Comparison of ENCODE assay signal across 8 cellular contexts in the genomic region with DNA sequence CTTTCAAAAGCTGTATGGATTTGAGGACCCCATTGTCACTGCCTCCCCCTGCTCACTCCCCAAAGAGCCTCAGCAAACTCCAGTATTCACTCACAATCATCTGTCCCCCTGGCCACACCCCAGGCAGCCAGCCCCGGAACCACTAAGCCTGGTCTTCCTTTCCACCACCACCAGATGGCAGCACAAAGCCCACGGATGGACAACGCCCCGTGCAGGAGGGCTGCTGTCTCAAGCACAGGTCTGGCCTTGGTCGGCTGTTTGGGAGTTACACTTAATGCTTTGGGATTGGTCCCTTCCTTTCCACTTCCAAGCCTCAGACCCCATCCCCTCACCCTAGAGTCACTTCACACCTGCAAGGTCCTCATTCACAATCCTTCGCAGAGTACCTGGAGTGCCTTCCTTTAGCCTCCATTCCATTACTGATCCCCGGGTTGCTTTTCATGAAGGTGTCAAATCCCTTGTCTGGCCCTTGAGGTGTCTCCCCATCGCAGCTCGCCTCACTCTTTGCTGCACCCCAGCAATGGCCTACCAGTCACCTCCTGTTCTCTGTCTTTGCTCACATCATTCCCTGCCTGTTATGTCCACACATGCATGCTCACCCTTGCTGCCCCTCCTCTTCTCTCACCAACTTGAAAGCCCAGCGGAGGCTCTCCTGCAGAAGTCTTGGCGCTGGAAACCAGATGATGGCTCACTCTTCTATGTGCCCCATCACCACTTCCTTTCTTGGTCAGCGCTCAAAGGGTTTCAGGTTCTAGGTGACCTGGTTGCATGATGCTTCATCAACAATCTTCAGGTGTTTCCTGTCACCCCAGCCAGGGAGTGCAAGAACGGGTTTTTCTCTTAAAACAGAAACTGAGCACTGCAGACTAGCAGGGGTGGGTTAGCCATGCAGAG. TPM values are rescaled to one million over a fixed set of nuclear protein-coding genes. Genes with fewer than 3 reads are reported as not detected.
DNase-seq lines count a peak whose midpoint lies in the region; ATAC-seq and TF ChIP-seq lines count a peak whose summit lies in the region.

No MANE protein-coding gene starts in this region.

- H3K36me3 ChIP-seq in hepatocyte (replicated peaks; ENCODE audit: insufficient read depth, low read depth): no peaks in the 10 kb centered on the region

- H3K79me2 ChIP-seq in hepatocyte: no peaks in the 10 kb centered on the region

- DNase-seq in NCI-H1436 (lab: John Stamatoyannopoulos, UW) (peak; percentile 42), NCI-H1436 treated with DMSO at 0.1 percent for 48 hours (lab: John Stamatoyannopoulos, UW) (no peak), NCI-H1417 (lab: John Stamatoyannopoulos, UW) (peak; percentile 61 to 85 (median 83)), T-helper 17 cell (peak; percentile 71 to 83 (median 72)), amygdala (lab: John Stamatoyannopoulos, UW) (peak in 29 of 56 donors; percentile 9 to 66 (median 40)), hepatocyte (ENCODE audit: low spot score) (peak; percentile 80)
- peak; percentile 68 to 88 (median 79) for DNase-seq in stimulated activated CD4-positive, alpha-beta T cell treated with anti-CD3 and anti-CD28 coated beads, Interleukin-12 subunit alpha, Interleukin-12 subunit beta, amount 100 ng/mL, for 48 hours (ENCODE audit: low read depth in 2 of 3, low spot score in 1 of 3)

- peak; percentile 87 for TF ChIP-seq CTCF in hepatocyte (IDR thresholded peaks at IDR 0.05; ENCODE audit: poor library complexity)

- H3K4me1 Mint-ChIP-seq in T-helper 17 cell: peaks cover 50% of the 10 kb centered on the region

- H4K20me1 ChIP-seq in hepatocyte (ENCODE audit: insufficient read depth, poor library complexity, severe bottlenecking): no peaks in the 10 kb centered on the region

- H3K9me3 ChIP-seq in T-helper 17 cell (ENCODE audit: control insufficient read depth, low read length, poor library complexity, severe bottlenecking): no peaks in the 10 kb centered on the region
- no peaks in the 10 kb centered on the region for H3K9me3 ChIP-seq in hepatocyte (ENCODE audit: low read depth)

- no peaks in the 10 kb centered on the region for H3K36me3 Mint-ChIP-seq in T-helper 17 cell (ENCODE audit: low read depth)

- peak; percentile 47 for ATAC-seq in HG02763 (IDR thresholded peaks at IDR 0.05; ENCODE audit: unreplicated experiment)
- ATAC-seq in T-helper 17 cell: peak; percentile 79

- no peaks in the 10 kb centered on the region for H3K27me3 Mint-ChIP-seq in T-helper 17 cell

- H3K4me3 ChIP-seq in hepatocyte: no peak overlapping the region

- H3K27me3 ChIP-seq in hepatocyte: peaks cover 3% of the 10 kb centered on the region

- H3K27ac Mint-ChIP-seq in T-helper 17 cell: no peak overlapping the region

- H3K27ac ChIP-seq in hepatocyte: no peak overlapping the region

- WGBS in hepatocyte (ENCODE audit: low lambda C conversion rate, missing lambda C conversion rate): 48% methylated on average over 13 of the region's 13 CpGs

- no peaks in the 10 kb centered on the region for H3K4me1 ChIP-seq in hepatocyte (ENCODE audit: insufficient read depth)

- no peak overlapping the region for H2AFZ ChIP-seq in hepatocyte

- no peak overlapping the region for H3K4me2 ChIP-seq in hepatocyte

- H3K4me3 Mint-ChIP-seq in T-helper 17 cell: no peak overlapping the region

- no peaks in the 10 kb centered on the region for H3K9me2 ChIP-seq in hepatocyte (replicated peaks; ENCODE audit: insufficient read depth)

RNA-seq across cellular contexts. Expression of gene KCNA2, which starts 24.9 kb away (rescaled TPM):
- total RNA-seq in T-helper 17 cell (1 to 10 TPM; 3.1 to 3.9 TPM), hepatocyte (0.40 TPM in 2 replicates)
- polyA plus RNA-seq in hepatocyte: 0.80 TPM in 1 of 2 replicates, not detected in the other

RNA-seq across cellular contexts. Expression of gene KCNA3, which starts 43.7 kb away (rescaled TPM):
- 100 to 1,000 TPM; 114 to 115 TPM for total RNA-seq in T-helper 17 cell
- 0.20 and 0.43 TPM in 2 replicates for total RNA-seq in hepatocyte
- polyA plus RNA-seq in hepatocyte: not detected in 2 replicates

Comparison
In these comparisons a context has a peak if more than half of its experiments do, and no peak if none do; other contexts are left out.
1. RNA of gene KCNA3, which starts 43.7 kb away (total RNA-seq): 114 to 115 TPM in T-helper 17 cell; 0.20 to 0.43 TPM in hepatocyte; every median in the first group is over 10 times any median in the second.